In the genomic region with DNA sequence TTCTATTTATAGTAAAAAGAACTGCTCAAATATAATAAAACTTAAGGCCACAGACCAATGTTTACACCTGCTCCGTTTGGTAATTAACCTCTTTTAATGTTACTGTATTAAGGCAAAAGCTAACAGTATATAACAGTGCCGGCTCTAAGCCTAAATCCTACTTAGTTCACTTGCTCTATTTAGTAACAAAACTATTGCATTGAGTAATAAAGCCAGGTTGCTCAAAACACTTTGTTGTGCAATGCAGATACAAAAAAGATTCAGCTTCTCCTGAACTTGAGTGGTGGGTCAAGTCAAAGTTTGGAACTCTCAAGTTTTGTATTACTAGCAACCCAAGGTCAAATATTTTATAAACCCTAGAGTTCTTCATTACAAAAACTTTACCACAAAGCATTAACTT, we compare ENCODE assay signal across 25 cellular contexts.
DNase-seq lines count a peak whose midpoint lies in the region; ATAC-seq, FAIRE-seq and TF ChIP-seq lines count a peak whose summit lies in the region.
"Had no signal": no experiment of that assay in that cellular context is flagged by ENCODE, and none has a peak within 500 bp of the region (broad histone marks: within the 10 kb centered on the region; RNA-seq: fewer than 3 reads in every experiment).

No MANE protein-coding gene starts in this region.

- H3K4me1 ChIP-seq in RWPE2 (ENCODE audit: insufficient read depth, poor library complexity, severe bottlenecking) = peaks cover 39% of the 10 kb centered on the region
- H3K4me1 ChIP-seq in uterus = no peaks in the 10 kb centered on the region
- H3K4me1 ChIP-seq: breast epithelium, colonic mucosa, lower lobe of right lung, right lobe of liver, tibial artery had no signal

- TF ChIP-seq CTCF in RWPE2 (IDR thresholded peaks at IDR 0.05; ENCODE audit: poor library complexity, severe bottlenecking) (no peak), GM10266 (IDR thresholded peaks at IDR 0.05; ENCODE audit: control insufficient read depth, insufficient read depth, low read depth, missing control alignments) (no peak), uterus (IDR thresholded peaks at IDR 0.05) (no peak)

- no peak overlapping the region for H3K4me3 Mint-ChIP-seq in activated naive CD8-positive, alpha-beta T cell treated with anti-CD3 and anti-CD28 coated beads for 36 hours
- H3K4me3 Mint-ChIP-seq: activated naive CD4-positive, alpha-beta T cell treated with anti-CD3 and anti-CD28 coated beads, Interleukin-2, amount 50 U/mL, for 24 hours; naive thymus-derived CD4-positive, alpha-beta T cell; T-helper 2 cell treated with Interferon-gamma antibody and Interleukin-4, amounts not matched to agents 5 μg/mL and 100 μg/mL, for 36 hours had no signal

- H3K4me3 ChIP-seq in RWPE2 (ENCODE audit: severe bottlenecking) = no peak overlapping the region
- no peak overlapping the region for H3K4me3 ChIP-seq in uterus
- H3K4me3 ChIP-seq: breast epithelium, colonic mucosa, lower lobe of right lung, right lobe of liver, tibial artery had no signal

- peaks cover 62% of the 10 kb centered on the region for H3K36me3 ChIP-seq in RWPE2 (ENCODE audit: low read depth)
- no peaks in the 10 kb centered on the region for H3K36me3 ChIP-seq in uterus
- H3K36me3 ChIP-seq: breast epithelium, colonic mucosa, right lobe of liver, tibial artery had no signal

- H3K27ac Mint-ChIP-seq in activated naive CD8-positive, alpha-beta T cell treated with anti-CD3 and anti-CD28 coated beads for 36 hours = no peak overlapping the region
- H3K27ac Mint-ChIP-seq: activated naive CD4-positive, alpha-beta T cell treated with anti-CD3 and anti-CD28 coated beads, Interleukin-2, amount 50 U/mL, for 24 hours; activated T-helper 2 cell treated with anti-CD3 and anti-CD28 coated beads, Interferon-gamma antibody, Interleukin-2, Interleukin-4, amounts not matched to agents 10 μg/mL and 5 μg/mL and 100 μg/mL, durations not matched to agents 14 hours and 24 hours and 36 hours; T-helper 2 cell treated with Interferon-gamma antibody and Interleukin-4, amounts not matched to agents 5 μg/mL and 100 μg/mL, for 36 hours had no signal

- H3K27ac ChIP-seq in RWPE2 (ENCODE audit: poor library complexity, severe bottlenecking) (peak overlapping the region; percentile 77), epithelial cell of prostate (peak overlapping the region; percentile 87), uterus (no peak overlapping the region)
- H3K27ac ChIP-seq: breast epithelium, colonic mucosa, lower lobe of right lung, right lobe of liver, tibial artery had no signal

- FAIRE-seq in GM19239 (lab: Jason Lieb, UNC) = peak; percentile 73

- ATAC-seq in RWPE2 (ENCODE audit: low read depth) = peak; percentile 43; the same call in 1 of the 3 replicates
- ATAC-seq: lower lobe of right lung; naive thymus-derived CD4-positive, alpha-beta T cell; Panc1 had no signal

- no peaks in the 10 kb centered on the region for H3K9me3 Mint-ChIP-seq in activated naive CD8-positive, alpha-beta T cell treated with anti-CD3 and anti-CD28 coated beads for 36 hours
- H3K9me3 Mint-ChIP-seq: activated naive CD4-positive, alpha-beta T cell treated with anti-CD3 and anti-CD28 coated beads, Interleukin-2, amount 50 U/mL, for 24 hours; activated T-helper 2 cell treated with anti-CD3 and anti-CD28 coated beads, Interferon-gamma antibody, Interleukin-2, Interleukin-4, amounts not matched to agents 10 μg/mL and 5 μg/mL and 100 μg/mL, durations not matched to agents 14 hours and 24 hours and 36 hours; naive thymus-derived CD4-positive, alpha-beta T cell; T-helper 2 cell treated with Interferon-gamma antibody and Interleukin-4, amounts not matched to agents 5 μg/mL and 100 μg/mL, for 36 hours had no signal

- intact Hi-C loops in uterus (cut with DNase I; ENCODE audit: low total_unique reads) = no loop called here

- H3K4me1 Mint-ChIP-seq in activated naive CD8-positive, alpha-beta T cell treated with anti-CD3 and anti-CD28 coated beads for 36 hours = peaks cover 12% of the 10 kb centered on the region

- peaks cover 3% of the 10 kb centered on the region for H3K36me3 Mint-ChIP-seq in activated naive CD8-positive, alpha-beta T cell treated with anti-CD3 and anti-CD28 coated beads for 36 hours

- no peak for TF ChIP-seq POLR2A in uterus (IDR thresholded peaks at IDR 0.05)

- no peaks in the 10 kb centered on the region for H3K9me3 ChIP-seq in RWPE2 (ENCODE audit: severe bottlenecking)
- no peaks in the 10 kb centered on the region for H3K9me3 ChIP-seq in uterus
- H3K9me3 ChIP-seq: breast epithelium, colonic mucosa, lower lobe of right lung, right lobe of liver, tibial artery had no signal

- H3K27me3 ChIP-seq in RWPE2 (ENCODE audit: insufficient read depth, poor library complexity, severe bottlenecking) (no peaks in the 10 kb centered on the region), uterus (no peaks in the 10 kb centered on the region)
- H3K27me3 ChIP-seq: breast epithelium, colonic mucosa, right lobe of liver, tibial artery had no signal

- DNase-seq in GM19239 (ENCODE audit: insufficient read length, low spot score) = no peak
- no peak for DNase-seq in RWPE2 (ENCODE audit: low spot score)
- no peak for DNase-seq in epithelial cell of prostate (ENCODE audit: low read depth, low spot score)
- DNase-seq in renal cortical epithelial cell (ENCODE audit: low read depth) = peak; percentile 53
- DNase-seq in activated naive CD8-positive, alpha-beta T cell treated with anti-CD3 and anti-CD28 coated beads for 36 hours = no peak
- DNase-seq in GM10266 (ENCODE audit: extremely low spot score) = no peak
- DNase-seq in activated effector memory CD4-positive, alpha-beta T cell treated with anti-CD3 and anti-CD28 coated beads, Interleukin-2, amount 50 U/mL, for 16 hours = no peak
- DNase-seq in uterus = no peak
- DNase-seq: colonic mucosa; DMS 273 treated with DMSO at 0.1 percent for 48 hours; effector CD4-positive, alpha-beta T cell; foreskin melanocyte; kidney glomerular epithelial cell; lower lobe of right lung; naive thymus-derived CD4-positive, alpha-beta T cell; NCI-H2029 treated with DMSO at 0.1 percent for 48 hours; right lobe of liver; SHP77; stimulated activated CD4-positive, alpha-beta T cell treated with anti-CD3 and anti-CD28 coated beads, Interleukin-4, amount 100 ng/mL, for 1 hour; tibial artery had no signal

- H3K27me3 Mint-ChIP-seq in activated naive CD8-positive, alpha-beta T cell treated with anti-CD3 and anti-CD28 coated beads for 36 hours = no peaks in the 10 kb centered on the region
- H3K27me3 Mint-ChIP-seq: activated naive CD4-positive, alpha-beta T cell treated with anti-CD3 and anti-CD28 coated beads, Interleukin-2, amount 50 U/mL, for 24 hours; naive thymus-derived CD4-positive, alpha-beta T cell had no signal

Comparison
In these comparisons a context has a peak if more than half of its experiments do, and no peak if none do; other contexts are left out.
1. H3K27ac ChIP-seq: peak in RWPE2 (single experiment) and epithelial cell of prostate (single experiment); none in uterus (0 of 2).